In genomic region chr11:11660351-11660750, GRCh38 we compare ENCODE assay signal across 27 cellular contexts. TPM values are rescaled to one million over a fixed set of nuclear protein-coding genes. Genes with fewer than 3 reads are reported as not detected.
"Had no signal": no experiment of that assay in that cellular context is flagged by ENCODE, and none has a peak within 500 bp of the region (broad histone marks: within the 10 kb centered on the region; RNA-seq: fewer than 3 reads in every experiment).

No MANE protein-coding gene starts in this region.

- H3K4me3 ChIP-seq: adrenal gland, body of pancreas, colonic mucosa, dorsolateral prefrontal cortex, gastrocnemius medialis, hepatocyte, right lobe of liver, upper lobe of left lung, vagina had no signal

- H3K27me3 ChIP-seq: adrenal gland, body of pancreas, colonic mucosa, dorsolateral prefrontal cortex, gastrocnemius medialis, hepatocyte, right lobe of liver, upper lobe of left lung, vagina had no signal

- ATAC-seq: body of pancreas; gastrocnemius medialis; left cardiac atrium; naive thymus-derived CD4-positive, alpha-beta T cell; right lobe of liver; T-helper 17 cell had no signal

- H3K4me1 ChIP-seq: adrenal gland, body of pancreas, colonic mucosa, right lobe of liver, upper lobe of left lung, vagina had no signal

- DNase-seq: activated CD4-positive, alpha-beta memory T cell treated with anti-CD3 and anti-CD28 coated beads for 36 hours; activated CD4-positive, alpha-beta T cell treated with anti-CD3 and anti-CD28 coated beads, Interleukin-2, amount 10 ng/mL, durations not matched to agents 24 days and 14 days; activated CD4-positive, CD25-positive, alpha-beta regulatory T cell treated with anti-CD3 and anti-CD28 coated beads, Interleukin-2, amount 50 U/mL, for 72 hours; activated CD8-positive, alpha-beta memory T cell treated with anti-CD3 and anti-CD28 coated beads, Interleukin-2, amount 50 U/mL, for 4 hours; activated effector memory CD4-positive, alpha-beta T cell treated with anti-CD3 and anti-CD28 coated beads, Interleukin-2, amount 50 U/mL, for 16 hours; activated naive CD4-positive, alpha-beta T cell treated with anti-CD3 and anti-CD28 coated beads for 36 hours; activated naive CD8-positive, alpha-beta T cell treated with anti-CD3 and anti-CD28 coated beads for 36 hours; activated T-cell treated with anti-CD3 and anti-CD28 coated beads, Interleukin-2, amount 50 U/mL, for 1 hour; adrenal gland; aorta; body of pancreas; colonic mucosa; effector memory CD4-positive, alpha-beta T cell; gastrocnemius medialis; islet precursor cell; left cardiac atrium; midbrain; naive thymus-derived CD4-positive, alpha-beta T cell; right lobe of liver; stimulated activated CD4-positive, alpha-beta T cell treated with anti-CD3 and anti-CD28 coated beads, Interleukin-2, amount 100 ng/mL, for 48 hours; stimulated activated naive CD4-positive, alpha-beta T cell treated with Interleukin-2 at 50 U/mL for 16 hours; T-helper 17 cell; T1000 had no signal

- H3K27ac ChIP-seq: adrenal gland, body of pancreas, colonic mucosa, gastrocnemius medialis, hepatocyte, right lobe of liver, upper lobe of left lung, vagina had no signal

- H3K9me3 ChIP-seq: adrenal gland, body of pancreas, colonic mucosa, gastrocnemius medialis, right lobe of liver, upper lobe of left lung, vagina had no signal

- H3K36me3 ChIP-seq: adrenal gland, colonic mucosa, gastrocnemius medialis, right lobe of liver, upper lobe of left lung, vagina had no signal

- H3K4me2 ChIP-seq: hepatocyte had no signal

- H2AFZ ChIP-seq: hepatocyte had no signal

RNA-seq across cellular contexts. Expression of gene GALNT18, which starts 38.5 kb away (rescaled TPM):
- total RNA-seq: T-helper 17 cell had no signal
